Comparison of ENCODE assay signal across 8 cellular contexts in the genomic region with DNA sequence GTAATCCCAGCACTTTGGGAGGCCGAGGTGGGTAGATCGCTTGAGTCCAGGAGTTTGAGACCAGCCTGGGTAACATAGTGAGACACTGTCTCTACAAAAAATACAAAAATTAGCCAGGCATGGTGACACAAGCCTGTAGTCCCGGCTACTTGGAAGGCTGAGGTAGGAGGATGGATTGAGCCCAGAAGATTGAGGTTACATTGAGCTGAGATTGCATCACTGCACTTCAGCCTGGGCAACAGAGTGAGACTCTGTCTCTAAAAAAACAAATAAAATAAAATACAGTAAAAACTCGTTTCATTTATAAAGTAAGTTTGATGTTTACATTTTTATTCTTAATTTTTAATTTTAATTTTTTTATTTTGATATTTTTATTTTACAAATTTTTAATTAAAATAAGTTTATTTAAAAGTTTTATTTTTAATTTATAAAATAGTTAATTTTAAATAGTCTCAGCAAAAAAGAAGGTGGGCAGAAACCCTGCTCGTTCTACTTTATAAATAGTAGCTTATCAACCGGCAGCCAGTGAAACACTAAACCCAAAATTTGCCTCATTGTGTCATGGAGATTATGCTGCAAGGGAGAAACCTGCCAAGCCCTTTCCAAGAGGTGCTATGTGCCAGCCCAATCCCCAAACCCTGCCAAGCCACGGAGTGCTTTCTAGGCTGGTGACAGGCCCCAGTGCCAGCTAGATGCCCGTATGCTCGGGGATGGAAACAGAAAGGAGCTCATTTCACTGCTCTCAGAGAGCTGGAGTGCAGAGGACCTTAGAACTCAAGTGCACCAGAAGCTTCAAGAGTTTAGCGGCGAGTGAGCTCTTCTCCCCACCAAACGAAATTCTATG. TPM values are rescaled to one million over a fixed set of nuclear protein-coding genes. Genes with fewer than 3 reads are reported as not detected.
DNase-seq lines count a peak whose midpoint lies in the region; ATAC-seq, FAIRE-seq and TF ChIP-seq lines count a peak whose summit lies in the region.

No MANE protein-coding gene starts in this region.

- no peak for TF ChIP-seq POLR2A in GM12892 (IDR thresholded peaks at IDR 0.05; ENCODE audit: low read depth, low read length)

- FAIRE-seq in GM12892 (lab: Jason Lieb, UNC) = no peak

- no peaks in the 10 kb centered on the region for H3K9me3 Mint-ChIP-seq in activated naive CD8-positive, alpha-beta T cell treated with anti-CD3 and anti-CD28 coated beads, Interleukin-2, amount 50 U/mL, for 24 hours

- no peaks in the 10 kb centered on the region for H3K36me3 Mint-ChIP-seq in activated naive CD8-positive, alpha-beta T cell treated with anti-CD3 and anti-CD28 coated beads, Interleukin-2, amount 50 U/mL, for 24 hours (ENCODE audit: low read depth)

- no peaks in the 10 kb centered on the region for H3K27me3 Mint-ChIP-seq in activated naive CD8-positive, alpha-beta T cell treated with anti-CD3 and anti-CD28 coated beads, Interleukin-2, amount 50 U/mL, for 24 hours

- DNase-seq in activated naive CD4-positive, alpha-beta T cell treated with Interleukin-2 at 50 U/mL for 16 hours = peak; percentile 21
- DNase-seq in activated naive CD4-positive, alpha-beta T cell (lab: John Stamatoyannopoulos, UW) = no peak
- DNase-seq in activated naive CD8-positive, alpha-beta T cell treated with anti-CD3 and anti-CD28 coated beads, Interleukin-2, amount 50 U/mL, for 24 hours = peak; percentile 39
- peak; percentile 94 for DNase-seq in medulla oblongata (ENCODE audit: extremely low spot score)
- no peak for DNase-seq in kidney tubule cell (ENCODE audit: low spot score)
- no peak for DNase-seq in GM12892 (ENCODE audit: insufficient read length)

- H3K4me3 Mint-ChIP-seq in activated naive CD8-positive, alpha-beta T cell treated with anti-CD3 and anti-CD28 coated beads, Interleukin-2, amount 50 U/mL, for 24 hours = peak overlapping the region; percentile 56

- H3K4me1 Mint-ChIP-seq in activated naive CD8-positive, alpha-beta T cell treated with anti-CD3 and anti-CD28 coated beads, Interleukin-2, amount 50 U/mL, for 24 hours = peaks cover 88% of the 10 kb centered on the region

- ATAC-seq in activated naive CD8-positive, alpha-beta T cell treated with anti-CD3 and anti-CD28 coated beads, Interleukin-2, amount 50 U/mL, for 24 hours = peak; percentile 38
- ATAC-seq in HG02623 (IDR thresholded peaks at IDR 0.05; ENCODE audit: unreplicated experiment) (no peak), GM18870 (IDR thresholded peaks at IDR 0.05; ENCODE audit: unreplicated experiment) (no peak)

- peak overlapping the region; percentile 82 for H3K27ac Mint-ChIP-seq in activated naive CD8-positive, alpha-beta T cell treated with anti-CD3 and anti-CD28 coated beads, Interleukin-2, amount 50 U/mL, for 24 hours

RNA-seq across cellular contexts. Expression of a gene that starts 38.9 kb away (rescaled TPM):
- 1.9 TPM for polyA plus RNA-seq in GM12892 (2012; ENCODE audit: missing spikeins)

Comparison
In these comparisons a context has a peak if more than half of its experiments do, and no peak if none do; other contexts are left out.
1. DNase-seq: peak in activated naive CD4-positive, alpha-beta T cell treated with Interleukin-2 at 50 U/mL for 16 hours (single experiment), activated naive CD8-positive, alpha-beta T cell treated with anti-CD3 and anti-CD28 coated beads, Interleukin-2, amount 50 U/mL, for 24 hours (single experiment) and medulla oblongata (single experiment); none in activated naive CD4-positive, alpha-beta T cell (0 of 4), kidney tubule cell (single experiment) and GM12892 (single experiment).